In genomic region chr16:52561910-52562741, GRCh38 we compare ENCODE assay signal across 16 cellular contexts. TPM values are rescaled to one million over a fixed set of nuclear protein-coding genes. Genes with fewer than 3 reads are reported as not detected.
DNase-seq lines count a peak whose midpoint lies in the region; ATAC-seq and TF ChIP-seq lines count a peak whose summit lies in the region.
"Had no signal": no experiment of that assay in that cellular context is flagged by ENCODE, and none has a peak within 500 bp of the region (broad histone marks: within the 10 kb centered on the region; RNA-seq: fewer than 3 reads in every experiment).

No MANE protein-coding gene starts in this region.

- H3K4me1 Mint-ChIP-seq in MCF 10A (ENCODE audit: insufficient read depth, unreplicated experiment) = no peaks in the 10 kb centered on the region
- H3K4me1 Mint-ChIP-seq in CD4-positive, alpha-beta memory T cell = no peaks in the 10 kb centered on the region
- H3K4me1 Mint-ChIP-seq in activated CD8-positive, alpha-beta T cell treated with anti-CD3 and anti-CD28 coated beads for 36 hours (ENCODE audit: low read depth) = no peaks in the 10 kb centered on the region

- no peaks in the 10 kb centered on the region for H3K27me3 Mint-ChIP-seq in MCF 10A (ENCODE audit: insufficient read depth, unreplicated experiment)
- H3K27me3 Mint-ChIP-seq in CD4-positive, alpha-beta memory T cell = no peaks in the 10 kb centered on the region
- H3K27me3 Mint-ChIP-seq in activated CD8-positive, alpha-beta T cell treated with anti-CD3 and anti-CD28 coated beads for 36 hours = no peaks in the 10 kb centered on the region

- ATAC-seq in left colon = peak; percentile 73
- peak; percentile 70 for ATAC-seq in upper lobe of right lung
- no peak for ATAC-seq in activated CD8-positive, alpha-beta T cell treated with anti-CD3 and anti-CD28 coated beads for 36 hours
- ATAC-seq: CD8-positive, alpha-beta T cell had no signal

- H3K4me3 ChIP-seq in breast epithelium (no peak overlapping the region), upper lobe of right lung (no peak overlapping the region)
- no peak overlapping the region for H3K4me3 ChIP-seq in CD4-positive, alpha-beta memory T cell (ENCODE audit: low read length in 2 of 2)
- H3K4me3 ChIP-seq: right atrium auricular region, uterus had no signal

- peaks cover 7% of the 10 kb centered on the region for H3K9me3 Mint-ChIP-seq in MCF 10A (ENCODE audit: unreplicated experiment)
- peaks cover 2 to 15% (median 4%) of the 10 kb centered on the region in 8 donors for H3K9me3 Mint-ChIP-seq in CD4-positive, alpha-beta memory T cell
- no peaks in the 10 kb centered on the region for H3K9me3 Mint-ChIP-seq in activated CD8-positive, alpha-beta T cell treated with anti-CD3 and anti-CD28 coated beads for 36 hours
- H3K9me3 Mint-ChIP-seq: CD8-positive, alpha-beta T cell; nephron had no signal

- H3K27ac ChIP-seq in breast epithelium (peak overlapping the region; percentile 57 to 70), upper lobe of right lung (no peak overlapping the region)
- H3K27ac ChIP-seq in CD4-positive, alpha-beta memory T cell (ENCODE audit: low read depth, low read length) = no peak overlapping the region
- H3K27ac ChIP-seq: right atrium auricular region, uterus had no signal

- BruUV-seq in MCF 10A (replicated peaks; lab: Mats Ljungman, UMichigan) = no TSS peak

- no peak for TF ChIP-seq POLR2A in breast epithelium (IDR thresholded peaks at IDR 0.05)

- no peak for TF ChIP-seq CTCF in breast epithelium (IDR thresholded peaks at IDR 0.05)
- no peak for TF ChIP-seq CTCF in MCF 10A (IDR thresholded peaks at IDR 0.05; ENCODE audit: unreplicated experiment)
- TF ChIP-seq CTCF in upper lobe of right lung (IDR thresholded peaks at IDR 0.05) = no peak
- TF ChIP-seq CTCF in activated CD8-positive, alpha-beta T cell treated with anti-CD3 and anti-CD28 coated beads for 36 hours (IDR thresholded peaks at IDR 0.05) = no peak

- POLR2A ChIA-PET in MCF 10A (lab: Yijun Ruan, JAX) = no interaction called here
- POLR2A ChIA-PET in CD4-positive, alpha-beta memory T cell (lab: Charles Lee; ENCODE audit: partially characterized antibody) = no interaction called here
- POLR2A ChIA-PET in activated CD8-positive, alpha-beta T cell treated with anti-CD3 and anti-CD28 coated beads for 36 hours (lab: Charles Lee) = no interaction called here

- H3K4me1 ChIP-seq in breast epithelium (peaks cover 0 to 5% of the 10 kb centered on the region in 2 donors), upper lobe of right lung (no peaks in the 10 kb centered on the region)
- no peaks in the 10 kb centered on the region for H3K4me1 ChIP-seq in CD4-positive, alpha-beta memory T cell (ENCODE audit: insufficient read depth, low read length)
- H3K4me1 ChIP-seq: right atrium auricular region, uterus had no signal

- H3K36me3 Mint-ChIP-seq in MCF 10A (ENCODE audit: insufficient read depth, unreplicated experiment) = peaks cover 7% of the 10 kb centered on the region
- H3K36me3 Mint-ChIP-seq in CD4-positive, alpha-beta memory T cell = no peaks in the 10 kb centered on the region
- no peaks in the 10 kb centered on the region for H3K36me3 Mint-ChIP-seq in activated CD8-positive, alpha-beta T cell treated with anti-CD3 and anti-CD28 coated beads for 36 hours (ENCODE audit: low read depth)
- H3K36me3 Mint-ChIP-seq: CD8-positive, alpha-beta T cell had no signal

- H3K27me3 ChIP-seq in breast epithelium (no peaks in the 10 kb centered on the region), upper lobe of right lung (no peaks in the 10 kb centered on the region)
- H3K27me3 ChIP-seq in CD4-positive, alpha-beta memory T cell (ENCODE audit: insufficient read depth, low read length) = no peaks in the 10 kb centered on the region
- H3K27me3 ChIP-seq: right atrium auricular region, uterus had no signal

- DNase-seq in breast epithelium (ENCODE audit: low spot score in 2 of 2) = no peak
- no peak for DNase-seq in MCF 10A (ENCODE audit: unreplicated experiment)
- DNase-seq in NCI-H510A treated with DMSO at 0.1 percent for 48 hours (lab: John Stamatoyannopoulos, UW) = peak; percentile 97
- peak; percentile 54 to 84 for DNase-seq in left colon
- DNase-seq in upper lobe of right lung = no peak
- no peak for DNase-seq in stimulated activated CD4-positive, alpha-beta T cell treated with anti-CD3 and anti-CD28 coated beads, Interleukin-2, amount 100 ng/mL, for 48 hours
- no peak for DNase-seq in CD4-positive, alpha-beta memory T cell
- no peak for DNase-seq in activated CD8-positive, alpha-beta T cell treated with anti-CD3 and anti-CD28 coated beads for 36 hours
- DNase-seq: activated gamma-delta T cell treated with Interleukin-2 at 50 U/mL for 16 hours; CD8-positive, alpha-beta T cell; IMR-90; SK-N-SH; uterus had no signal

- H3K9me3 ChIP-seq in breast epithelium = no peaks in the 10 kb centered on the region
- H3K9me3 ChIP-seq in upper lobe of right lung = no peaks in the 10 kb centered on the region
- H3K9me3 ChIP-seq in CD4-positive, alpha-beta memory T cell (ENCODE audit: control insufficient read depth in 1 of 2, low read length in 2 of 2) = no peaks in the 10 kb centered on the region
- H3K9me3 ChIP-seq: right atrium auricular region, SK-N-SH, uterus had no signal

- H3K27ac Mint-ChIP-seq in MCF 10A (ENCODE audit: low read depth, unreplicated experiment) = no peak overlapping the region
- H3K27ac Mint-ChIP-seq in CD4-positive, alpha-beta memory T cell = no peak overlapping the region
- no peak overlapping the region for H3K27ac Mint-ChIP-seq in activated CD8-positive, alpha-beta T cell treated with anti-CD3 and anti-CD28 coated beads for 36 hours
- H3K27ac Mint-ChIP-seq: CD8-positive, alpha-beta T cell; nephron had no signal

- H3K4me3 Mint-ChIP-seq in MCF 10A (ENCODE audit: unreplicated experiment) = no peak overlapping the region
- H3K4me3 Mint-ChIP-seq in CD4-positive, alpha-beta memory T cell = no peak overlapping the region
- no peak overlapping the region for H3K4me3 Mint-ChIP-seq in activated CD8-positive, alpha-beta T cell treated with anti-CD3 and anti-CD28 coated beads for 36 hours
- H3K4me3 Mint-ChIP-seq: CD8-positive, alpha-beta T cell; nephron had no signal

- no peaks in the 10 kb centered on the region for H3K36me3 ChIP-seq in breast epithelium
- no peaks in the 10 kb centered on the region for H3K36me3 ChIP-seq in upper lobe of right lung
- no peaks in the 10 kb centered on the region for H3K36me3 ChIP-seq in CD4-positive, alpha-beta memory T cell (ENCODE audit: insufficient read depth, low read length)
- H3K36me3 ChIP-seq: right atrium auricular region, uterus had no signal

- intact Hi-C loops in breast epithelium (cut with DNase I; ENCODE audit: low total_unique reads) = no loop called here
- intact Hi-C loops in MCF 10A (cut with micrococcal nuclease) = no loop called here
- intact Hi-C loops in left colon (cut with DNase I, micrococcal nuclease) = no loop called here
- intact Hi-C loops in upper lobe of right lung (cut with DNase I) = no loop called here
- intact Hi-C loops in CD4-positive, alpha-beta memory T cell (cut with micrococcal nuclease) = no loop called here
- intact Hi-C loops in activated CD8-positive, alpha-beta T cell treated with anti-CD3 and anti-CD28 coated beads for 36 hours (cut with micrococcal nuclease) = no loop called here

- CTCF ChIA-PET in MCF 10A (lab: Yijun Ruan, JAX) = no interaction called here
- CTCF ChIA-PET in CD4-positive, alpha-beta memory T cell (lab: Charles Lee; ENCODE audit: partially characterized antibody) = no interaction called here
- CTCF ChIA-PET in activated CD8-positive, alpha-beta T cell treated with anti-CD3 and anti-CD28 coated beads for 36 hours (lab: Charles Lee) = no interaction called here

RNA-seq across cellular contexts. Expression of gene TOX3, which starts 15.2 kb away (rescaled TPM):
- total RNA-seq in breast epithelium (1 to 10 TPM in 2 of 3 donors, not detected in 1; 6.9 to 9.2 TPM), MCF 10A (2022) (not detected in 2 replicates), left colon (10 to 100 TPM; 47.8 to 51.7 TPM), upper lobe of right lung (3.7 TPM)
- total RNA-seq in CD4-positive, alpha-beta memory T cell = not detected
- under 1 TPM in 1 of 2 donors, not detected in 1; 0.13 TPM for polyA plus RNA-seq in CD4-positive, alpha-beta memory T cell
- total RNA-seq in activated CD8-positive, alpha-beta T cell treated with anti-CD3 and anti-CD28 coated beads for 36 hours = not detected
- total RNA-seq: A172; CD8-positive, alpha-beta T cell; IMR-90; right atrium auricular region had no signal
- polyA plus RNA-seq: IMR-90, SK-N-SH had no signal

Comparison
In these comparisons a context has a peak if more than half of its experiments do, and no peak if none do; other contexts are left out.
1. DNase-seq: peak in NCI-H510A treated with DMSO at 0.1 percent for 48 hours (single experiment) and left colon (2 of 2); none in breast epithelium (0 of 2), MCF 10A (single experiment), upper lobe of right lung (single experiment), stimulated activated CD4-positive, alpha-beta T cell treated with anti-CD3 and anti-CD28 coated beads, Interleukin-2, amount 100 ng/mL, for 48 hours (0 of 2), CD4-positive, alpha-beta memory T cell (0 of 5) and activated CD8-positive, alpha-beta T cell treated with anti-CD3 and anti-CD28 coated beads for 36 hours (single experiment).
2. H3K27ac ChIP-seq: peak in breast epithelium (2 of 2); none in upper lobe of right lung (single experiment) and CD4-positive, alpha-beta memory T cell (single experiment).
3. RNA of gene TOX3, which starts 15.2 kb away (total RNA-seq): 47.8 to 51.7 TPM in left colon; 6.9 to 9.2 TPM in breast epithelium, 3.7 TPM in upper lobe of right lung (single experiment), not detected in MCF 10A, not detected in CD4-positive, alpha-beta memory T cell and not detected in activated CD8-positive, alpha-beta T cell treated with anti-CD3 and anti-CD28 coated beads for 36 hours; every median in the first group is over 4 times any median in the second.